Comparison of ENCODE assay signal across 8 cellular contexts in genomic region chr11:77819921-77820564, GRCh38. TPM values are rescaled to one million over a fixed set of nuclear protein-coding genes. Genes with fewer than 3 reads are reported as not detected.
DNase-seq lines count a peak whose midpoint lies in the region; ATAC-seq, FAIRE-seq and TF ChIP-seq lines count a peak whose summit lies in the region.

No MANE protein-coding gene starts in this region.

- H3K9ac ChIP-seq in KMS-11 (peak overlapping the region; percentile 79), HepG2 (ENCODE audit: insufficient read depth, low read depth, low read length) (peak overlapping the region; percentile 85)

- peaks cover 11% of the 10 kb centered on the region for H3K9me3 Mint-ChIP-seq in WTC11

- H3K27ac ChIP-seq in KMS-11 = peak overlapping the region; percentile 71
- H3K27ac ChIP-seq in cingulate gyrus (ENCODE audit: low read depth, low read length) = peak overlapping the region; percentile 88
- H3K27ac ChIP-seq in HepG2 (ENCODE audit: extremely low read length, insufficient read depth, low read length) = peak overlapping the region; percentile 85

- H3K27me3 ChIP-seq in KMS-11 (ENCODE audit: insufficient read depth, low read depth) (no peaks in the 10 kb centered on the region), HepG2 (ENCODE audit: control insufficient read depth in 1 of 2, insufficient read depth in 2 of 2, low read length in 2 of 2) (no peaks in the 10 kb centered on the region; a peak in 1 of 5 replicates)

- H3K36me3 Mint-ChIP-seq in WTC11 = peaks cover 12% of the 10 kb centered on the region

- H3K4me3 Mint-ChIP-seq in WTC11 = peak overlapping the region; percentile 94

- in situ Hi-C loops in HepG2 (cut with HindIII; ENCODE audit: extremely low pct_ligation_motif_present, low pct_unique_long_range_greater_than_20kb) = loop anchor here (10.0 kb wide), 1 partner anchor 185 kb away; no protein-coding TSS in a partner anchor

- ATAC-seq in GM21737 (IDR thresholded peaks at IDR 0.05; ENCODE audit: unreplicated experiment) (peak; percentile 14), WTC11 (peak; percentile 26), HepG2 (peak; percentile 18)

- intact Hi-C loops in HepG2 (cut with micrococcal nuclease; ENCODE audit: unreplicated experiment) = loop anchor here (2.0 kb wide), 2 partner anchors 43 to 175 kb away; partner anchors contain the start of gene INTS4

- H3K4me1 ChIP-seq in KMS-11 (ENCODE audit: low read depth, poor library complexity, severe bottlenecking) (peaks cover 18% of the 10 kb centered on the region), HepG2 (ENCODE audit: insufficient read depth, low read length) (peaks cover 55% of the 10 kb centered on the region)

- no peak for TF ChIP-seq POLR2A in HepG2 (IDR thresholded peaks at IDR 0.05; ENCODE audit: insufficient read depth in 1 of 2, low read depth in 2 of 2, low read length in 2 of 2)

- H4K20me1 ChIP-seq in KMS-11 (ENCODE audit: insufficient read depth) (peaks cover 15% of the 10 kb centered on the region), HepG2 (ENCODE audit: insufficient read depth, low read length) (peaks cover 34% of the 10 kb centered on the region)

- TF ChIP-seq CTCF in KMS-11 (conservative IDR thresholded peaks at IDR 0.05; ENCODE audit: low read depth, low read length) (no peak), WTC11 (IDR thresholded peaks at IDR 0.05) (no peak), HepG2 (CRISPR knock-in tag; IDR thresholded peaks at IDR 0.05) (no peak)

- no peaks in the 10 kb centered on the region for H3K9me3 ChIP-seq in HepG2 (ENCODE audit: low read length)

- H3K4me1 Mint-ChIP-seq in WTC11 = peaks cover 24% of the 10 kb centered on the region

- H3K27me3 Mint-ChIP-seq in WTC11 (ENCODE audit: low read depth) = no peaks in the 10 kb centered on the region

- H3K79me2 ChIP-seq in KMS-11 (ENCODE audit: insufficient read depth, low read depth) (peaks cover 53% of the 10 kb centered on the region), HepG2 (ENCODE audit: insufficient read depth, low read length) (peaks cover 53% of the 10 kb centered on the region)

- DNase-seq in ELF-1 (ENCODE audit: low read depth, low spot score) (peak; percentile 85), WTC11 (ENCODE audit: low spot score) (peak; percentile 80), HepG2 (ENCODE audit: low spot score) (peak; percentile 9), GF-D8 (lab: John Stamatoyannopoulos, UW) (no peak)
- DNase-seq in stimulated activated CD4-positive, alpha-beta T cell treated with anti-CD3 and anti-CD28 coated beads, TNF-alpha, amount 100 ng/mL, for 1 hour (ENCODE audit: low read depth in 3 of 3, low spot score in 1 of 3) = peak in 2 of 3 donors; percentile 8 to 14

- H3K4me3 ChIP-seq in KMS-11 (IDR thresholded peaks at IDR 0.05; ENCODE audit: insufficient read depth, low read depth, low read length) (no peak overlapping the region), HepG2 (replicated peaks in 1 of 3; ENCODE audit: insufficient read depth in 1 of 3, low read depth in 2 of 3, low read length in 3 of 3) (peak overlapping the region; percentile 79 to 94 (median 94))

- TF ChIP-seq EP300 in HepG2 (IDR thresholded peaks at IDR 0.05; ENCODE audit: low read depth in 2 of 2, low read length in 2 of 2) (no peak), HepG2 (CRISPR knock-in tag; IDR thresholded peaks at IDR 0.05; ENCODE audit: borderline replicate concordance) (no peak)

- POLR2A ChIA-PET in WTC11 (lab: Charles Lee) = interaction anchor here (1.2 to 2.3 kb wide), 2 partner anchors 31 to 175 kb away, joined by 4 to 17 read pairs; partner anchors contain the start of gene INTS4
- POLR2A ChIA-PET in HepG2 (lab: Yijun Ruan, JAX) = interaction anchor here (0.7 to 2.1 kb wide), 2 partner anchors 27 to 175 kb away, joined by 3 to 9 read pairs; partner anchors contain the start of gene INTS4

- H3K36me3 ChIP-seq in KMS-11 (ENCODE audit: insufficient read depth) (no peaks in the 10 kb centered on the region), HepG2 (replicated peaks in 1 of 2; ENCODE audit: control insufficient read depth in 1 of 2, insufficient read depth in 2 of 2, low read length in 2 of 2) (no peaks in the 10 kb centered on the region)

- CTCF ChIA-PET in WTC11 (lab: Charles Lee) = interaction anchor here (0.6 to 2.0 kb wide), 4 partner anchors 19 to 180 kb away, joined by 3 to 5 read pairs (median 4); partner anchors contain the start of gene INTS4
- CTCF ChIA-PET in HepG2 (lab: Yijun Ruan, JAX; ENCODE audit: low intra/inter-chr PET ratio, low total read pairs) = no interaction called here

- H3K27ac Mint-ChIP-seq in WTC11 = peak overlapping the region; percentile 97

- H3K4me2 ChIP-seq in KMS-11 (peak overlapping the region; percentile 79), HepG2 (ENCODE audit: low read depth, low read length) (peak overlapping the region; percentile 86)

- 0% methylated on average over 7 of the region's 55 CpGs for WGBS in HepG2 (ENCODE audit: low lambda C conversion rate)

- peak overlapping the region; percentile 75 for H2AFZ ChIP-seq in KMS-11 (ENCODE audit: low read depth)
- H2AFZ ChIP-seq in HepG2 (ENCODE audit: low read length) = no peak overlapping the region

- no peak for FAIRE-seq in HepG2 (lab: Jason Lieb, UNC)

- TF ChIP-seq RAD21 in HepG2 (CRISPR knock-in tag; IDR thresholded peaks at IDR 0.05) = no peak

- no TSS peak for BruUV-seq in HepG2 (replicated peaks; lab: Mats Ljungman, UMichigan)

TF ChIP-seq in WTC11, 78 proteins besides CTCF, POLR2A, EP300 and RAD21 (continues in another document):
- TF ChIP-seq CREM (CRISPR knock-in tag; IDR thresholded peaks at IDR 0.05) (0 out of 2 replicates have a peak, but pooled peaks have one; percentile 11), ESRRA (CRISPR knock-in tag; IDR thresholded peaks at IDR 0.05; ENCODE audit: borderline replicate concordance) (no peak), FOXK1 (CRISPR knock-in tag; IDR thresholded peaks at IDR 0.05) (peak; percentile 28; the same call in 1 of the 2 replicates), ZNF121 (CRISPR knock-in tag; IDR thresholded peaks at IDR 0.05) (no peak), ATF1 (CRISPR knock-in tag; IDR thresholded peaks at IDR 0.05) (peak; percentile 22; the same call in 1 of the 2 replicates)

RNA-seq across cellular contexts. Expression of gene RSF1, which starts 0.5 kb away (rescaled TPM):
- total RNA-seq in WTC11 (2021) = 71.3 to 79.8 TPM (median 72.8 TPM) in 3 replicates
- total RNA-seq in HepG2 (2016; rRNA removed; fragmentation: Illumina TruSeq; extraction: Trizol) = 33.1 and 47.7 TPM in 2 replicates
- 57.2 and 60.7 TPM in 2 replicates for total RNA-seq in HepG2 (2016; cell fraction: cytosol; rRNA removed; fragmentation: Illumina TruSeq; extraction: Trizol; ENCODE audit: low read depth)
- 28.3 and 41.6 TPM in 2 replicates for total RNA-seq in HepG2 (2016; cell fraction: insoluble cytoplasmic fraction; rRNA removed; fragmentation: Illumina TruSeq; extraction: Trizol)
- 26.4 and 26.7 TPM in 2 replicates for total RNA-seq in HepG2 (2016; cell fraction: membrane; rRNA removed; fragmentation: Illumina TruSeq; extraction: Trizol)
- 32.0 and 45.6 TPM in 2 replicates for total RNA-seq in HepG2 (2016; cell fraction: nucleus; rRNA removed; fragmentation: Illumina TruSeq; extraction: Trizol)
- 6.3 and 15.5 TPM in 2 replicates for polyA plus RNA-seq in HepG2 (2011; rRNA removed)
- 6.3 and 10.1 TPM in 2 replicates for polyA plus RNA-seq in HepG2 (2011; cell fraction: cytosol; rRNA removed)
- 9.8 and 13.7 TPM in 2 replicates for polyA plus RNA-seq in HepG2 (2011; cell fraction: nucleus; rRNA removed)
- 24.8 and 29.0 TPM in 2 replicates for polyA plus RNA-seq in HepG2 (2012)
- 4.1 and 4.2 TPM in 2 replicates for polyA plus RNA-seq in HepG2 (2016; cell fraction: cytosol; fragmentation: Illumina TruSeq; extraction: Trizol; ENCODE audit: low read depth)
- polyA plus RNA-seq in HepG2 (2016; cell fraction: insoluble cytoplasmic fraction; fragmentation: Illumina TruSeq; extraction: Trizol; ENCODE audit: low read depth) = 20.8 and 24.1 TPM in 2 replicates
- 5.3 and 6.9 TPM in 2 replicates for polyA plus RNA-seq in HepG2 (2016; cell fraction: membrane; fragmentation: Illumina TruSeq; extraction: Trizol; ENCODE audit: low read depth)
- 12.8 and 21.0 TPM in 2 replicates for polyA plus RNA-seq in HepG2 (2016; cell fraction: nucleus; fragmentation: Illumina TruSeq; extraction: Trizol; ENCODE audit: insufficient read depth, low read depth)
- polyA minus RNA-seq in HepG2 (2011; rRNA and poly(A)+ RNA removed; ENCODE audit: low replicate concordance) = 11.2 and 17.7 TPM in 2 replicates
- polyA minus RNA-seq in HepG2 (2011; cell fraction: cytosol; rRNA and poly(A)+ RNA removed) = 17.1 and 20.1 TPM in 2 replicates
- polyA minus RNA-seq in HepG2 (2011; cell fraction: nucleus; rRNA and poly(A)+ RNA removed) = 43.6 and 49.4 TPM in 2 replicates

RNA-seq across cellular contexts. Expression of gene AAMDC, which starts 0.9 kb away (rescaled TPM):
- total RNA-seq in WTC11 (2021) (22.8 to 29.9 TPM (median 28.2 TPM) in 3 replicates), HepG2 (2016; rRNA removed; fragmentation: Illumina TruSeq; extraction: Trizol) (35.6 and 49.5 TPM in 2 replicates)
- 10.1 and 11.6 TPM in 2 replicates for total RNA-seq in HepG2 (2016; cell fraction: cytosol; rRNA removed; fragmentation: Illumina TruSeq; extraction: Trizol; ENCODE audit: low read depth)
- 42.2 and 52.7 TPM in 2 replicates for total RNA-seq in HepG2 (2016; cell fraction: insoluble cytoplasmic fraction; rRNA removed; fragmentation: Illumina TruSeq; extraction: Trizol)
- total RNA-seq in HepG2 (2016; cell fraction: membrane; rRNA removed; fragmentation: Illumina TruSeq; extraction: Trizol) = 15.8 and 15.9 TPM in 2 replicates
- 15.3 and 17.8 TPM in 2 replicates for total RNA-seq in HepG2 (2016; cell fraction: nucleus; rRNA removed; fragmentation: Illumina TruSeq; extraction: Trizol)
- 16.7 and 18.1 TPM in 2 replicates for polyA plus RNA-seq in HepG2 (2011; rRNA removed)
- 15.8 and 23.8 TPM in 2 replicates for polyA plus RNA-seq in HepG2 (2011; cell fraction: cytosol; rRNA removed)
- polyA plus RNA-seq in HepG2 (2011; cell fraction: nucleus; rRNA removed) = 2.3 and 6.5 TPM in 2 replicates
- polyA plus RNA-seq in HepG2 (2012) = 39.1 and 47.5 TPM in 2 replicates
- polyA plus RNA-seq in HepG2 (2016; cell fraction: cytosol; fragmentation: Illumina TruSeq; extraction: Trizol; ENCODE audit: low read depth) = 10.6 and 15.3 TPM in 2 replicates
- polyA plus RNA-seq in HepG2 (2016; cell fraction: insoluble cytoplasmic fraction; fragmentation: Illumina TruSeq; extraction: Trizol; ENCODE audit: low read depth) = 58.7 and 59.1 TPM in 2 replicates
- polyA plus RNA-seq in HepG2 (2016; cell fraction: membrane; fragmentation: Illumina TruSeq; extraction: Trizol; ENCODE audit: low read depth) = 13.9 and 15.2 TPM in 2 replicates
- polyA plus RNA-seq in HepG2 (2016; cell fraction: nucleus; fragmentation: Illumina TruSeq; extraction: Trizol; ENCODE audit: insufficient read depth, low read depth) = 27.6 and 29.3 TPM in 2 replicates
- polyA minus RNA-seq in HepG2 (2011; rRNA and poly(A)+ RNA removed; ENCODE audit: low replicate concordance) = 4.0 TPM in 1 of 2 replicates, not detected in the other
- polyA minus RNA-seq in HepG2 (2011; cell fraction: cytosol; rRNA and poly(A)+ RNA removed) = 2.5 and 5.3 TPM in 2 replicates
- 9.6 and 9.8 TPM in 2 replicates for polyA minus RNA-seq in HepG2 (2011; cell fraction: nucleus; rRNA and poly(A)+ RNA removed)
